In genomic region chr11:2888266-2888968, GRCh38 we compare ENCODE assay signal across 8 cellular contexts. TPM values are rescaled to one million over a fixed set of nuclear protein-coding genes. Genes with fewer than 3 reads are reported as not detected.
A peak's percentile ranks its signal among the peaks of the same experiment; 100 is the strongest.
DNase-seq lines count a peak whose midpoint lies in the region; ATAC-seq, FAIRE-seq and TF ChIP-seq lines count a peak whose summit lies in the region.

No MANE protein-coding gene starts in this region.

- DNase-seq in NCI-H1105 (lab: John Stamatoyannopoulos, UW) = peak; percentile 81
- peak; percentile 81 for DNase-seq in SW480 (ENCODE audit: low spot score)
- peak; percentile 78 to 93 for DNase-seq in activated naive CD4-positive, alpha-beta T cell treated with anti-CD3 and anti-CD28 coated beads, Interleukin-2, amount 50 U/mL, for 72 hours (ENCODE audit: low spot score in 2 of 2)
- peak; percentile 95 for DNase-seq in Right ventricle myocardium inferior (ENCODE audit: missing footprints)
- DNase-seq in progenitor cell of endocrine pancreas (ENCODE audit: low spot score, unreplicated experiment) = peak; percentile 88
- DNase-seq in urothelium cell line (ENCODE audit: low spot score) = peak; percentile 86

- no peak overlapping the region for H3K4me3 Mint-ChIP-seq in progenitor cell of endocrine pancreas (ENCODE audit: low read depth)

- H3K4me1 Mint-ChIP-seq in progenitor cell of endocrine pancreas (ENCODE audit: low read depth) = peaks cover 9% of the 10 kb centered on the region

- no peaks in the 10 kb centered on the region for H3K27me3 Mint-ChIP-seq in progenitor cell of endocrine pancreas

- H3K36me3 Mint-ChIP-seq in activated naive CD4-positive, alpha-beta T cell treated with anti-CD3 and anti-CD28 coated beads, Interleukin-2, amount 50 U/mL, for 72 hours = no peaks in the 10 kb centered on the region
- H3K36me3 Mint-ChIP-seq in progenitor cell of endocrine pancreas (ENCODE audit: insufficient read depth) = no peaks in the 10 kb centered on the region

- H3K9me3 Mint-ChIP-seq in activated naive CD4-positive, alpha-beta T cell treated with anti-CD3 and anti-CD28 coated beads, Interleukin-2, amount 50 U/mL, for 72 hours = no peaks in the 10 kb centered on the region
- no peaks in the 10 kb centered on the region for H3K9me3 Mint-ChIP-seq in progenitor cell of endocrine pancreas (ENCODE audit: low read depth)

- no peak overlapping the region for H3K27ac Mint-ChIP-seq in activated naive CD4-positive, alpha-beta T cell treated with anti-CD3 and anti-CD28 coated beads, Interleukin-2, amount 50 U/mL, for 72 hours
- no peak overlapping the region for H3K27ac Mint-ChIP-seq in progenitor cell of endocrine pancreas

- intact Hi-C loops in Right ventricle myocardium inferior (cut with DNase I) = loop anchor here (1.0 to 5.0 kb wide), 2 partner anchors 191 to 356 kb away; partner anchors contain the start of gene KCNQ1OT1

- peak; percentile 39 to 43 for ATAC-seq in activated naive CD4-positive, alpha-beta T cell treated with anti-CD3 and anti-CD28 coated beads, Interleukin-2, amount 50 U/mL, for 72 hours
- ATAC-seq in Right ventricle myocardium inferior = peak; percentile 58
- no peak for ATAC-seq in HG03439 (IDR thresholded peaks at IDR 0.05; ENCODE audit: unreplicated experiment)

- FAIRE-seq in urothelium cell line (lab: Jason Lieb, UNC) = peak; percentile 96

- peak; percentile 98 for TF ChIP-seq CTCF in GM12872 (IDR thresholded peaks at IDR 0.05; ENCODE audit: insufficient read depth, low read depth, low read length)
- TF ChIP-seq CTCF in progenitor cell of endocrine pancreas (IDR thresholded peaks at IDR 0.05; ENCODE audit: unreplicated experiment) = peak; percentile 99

RNA-seq across cellular contexts. Expression of gene CDKN1C, which starts 2.8 kb away (rescaled TPM):
- 1 to 10 TPM; 1.5 to 1.8 TPM for total RNA-seq in activated naive CD4-positive, alpha-beta T cell treated with anti-CD3 and anti-CD28 coated beads, Interleukin-2, amount 50 U/mL, for 72 hours
- 40.0 TPM for total RNA-seq in Right ventricle myocardium inferior
- 247 and 268 TPM in 2 replicates for total RNA-seq in progenitor cell of endocrine pancreas

RNA-seq across cellular contexts. Expression of gene PHLDA2, which starts 40.8 kb away (rescaled TPM):
- 1 to 10 TPM; 3.6 to 5.9 TPM for total RNA-seq in activated naive CD4-positive, alpha-beta T cell treated with anti-CD3 and anti-CD28 coated beads, Interleukin-2, amount 50 U/mL, for 72 hours
- total RNA-seq in Right ventricle myocardium inferior = 0.65 TPM
- 1.2 and 1.9 TPM in 2 replicates for total RNA-seq in progenitor cell of endocrine pancreas

Comparison
In these comparisons a context has a peak if more than half of its experiments do, and no peak if none do; other contexts are left out.
1. RNA of gene CDKN1C, which starts 2.8 kb away (total RNA-seq): 247 to 268 TPM in progenitor cell of endocrine pancreas and 40.0 TPM in Right ventricle myocardium inferior (single experiment); 1.5 to 1.8 TPM in activated naive CD4-positive, alpha-beta T cell treated with anti-CD3 and anti-CD28 coated beads, Interleukin-2, amount 50 U/mL, for 72 hours; every median in the first group is over 10 times any median in the second.
2. Peak in every context shown above with its lines, with median percentiles within 50 percentile points of each other: DNase-seq.